Comparison of ENCODE assay signal across 12 cellular contexts in the genomic region with DNA sequence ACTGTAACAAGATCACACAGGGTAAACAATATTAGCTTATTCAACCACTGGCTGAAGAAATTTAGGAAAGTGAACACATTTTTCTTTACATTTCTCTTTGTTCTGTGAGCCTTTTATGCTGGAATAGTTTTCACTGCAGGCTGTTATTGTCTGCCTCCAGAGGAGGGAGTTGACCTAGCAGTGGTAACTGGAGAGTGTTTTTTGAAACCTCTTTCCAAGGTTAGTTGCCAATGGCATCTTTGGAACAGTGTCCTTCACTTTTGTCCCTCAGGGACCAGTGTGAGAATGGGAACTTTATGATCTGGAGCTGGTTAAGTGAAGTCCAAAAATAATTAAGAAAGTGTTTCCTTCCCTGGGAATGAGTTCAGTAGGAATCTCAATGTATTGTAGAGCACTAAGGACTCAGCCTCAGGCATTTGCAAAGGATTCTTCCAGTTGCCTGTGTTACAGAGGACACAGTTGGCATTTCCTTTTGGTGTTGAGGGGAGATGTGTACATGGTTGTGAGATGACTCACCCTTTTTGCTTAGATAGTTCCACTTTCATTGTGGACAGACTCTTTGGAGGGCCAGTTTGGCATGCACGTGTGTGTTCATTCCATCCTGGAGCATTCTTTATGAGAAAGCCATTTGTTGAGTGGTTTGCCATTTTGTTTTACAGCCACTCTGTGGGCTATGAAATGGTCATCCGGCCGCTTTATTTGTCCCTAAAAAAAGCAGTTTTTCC.
DNase-seq lines count a peak whose midpoint lies in the region; ATAC-seq and TF ChIP-seq lines count a peak whose summit lies in the region.
"Had no signal": no experiment of that assay in that cellular context is flagged by ENCODE, and none has a peak within 500 bp of the region (broad histone marks: within the 10 kb centered on the region; RNA-seq: fewer than 3 reads in every experiment).

No MANE protein-coding gene starts in this region.

- H3K9me3 Mint-ChIP-seq in osteocyte (ENCODE audit: unreplicated experiment) = peaks cover 8% of the 10 kb centered on the region
- H3K9me3 Mint-ChIP-seq: activated CD8-positive, alpha-beta T cell treated with anti-CD3 and anti-CD28 coated beads for 36 hours; stimulated activated naive CD8-positive, alpha-beta T cell treated with anti-CD3 and anti-CD28 coated beads, Interleukin-15, Interleukin-2, amounts not matched to agents 100 ng/mL and 50 ng/mL, for 24 hours had no signal

- H3K27me3 Mint-ChIP-seq in osteocyte (ENCODE audit: unreplicated experiment) = no peaks in the 10 kb centered on the region
- H3K27me3 Mint-ChIP-seq: activated CD8-positive, alpha-beta T cell treated with anti-CD3 and anti-CD28 coated beads for 36 hours; stimulated activated naive CD8-positive, alpha-beta T cell treated with anti-CD3 and anti-CD28 coated beads, Interleukin-15, Interleukin-2, amounts not matched to agents 100 ng/mL and 50 ng/mL, for 24 hours had no signal

- ATAC-seq in GM18907 (IDR thresholded peaks at IDR 0.05; ENCODE audit: unreplicated experiment) = peak; percentile 95
- ATAC-seq: activated CD8-positive, alpha-beta T cell treated with anti-CD3 and anti-CD28 coated beads for 36 hours had no signal

- DNase-seq in Kasumi-1 (lab: John Stamatoyannopoulos, UW) (peak; percentile 0 to 5), epithelial cell of proximal tubule (ENCODE audit: low read depth) (peak; percentile 48), osteocyte (ENCODE audit: extremely low spot score, unreplicated experiment) (no peak), HUDEP-2 (lab: John Stamatoyannopoulos, UW; ENCODE audit: unreplicated experiment in 76 of 76) (no peak), NCI-H2196 treated with DMSO at 0.1 percent for 48 hours (lab: John Stamatoyannopoulos, UW; ENCODE audit: unreplicated experiment) (no peak), SHP77 (lab: John Stamatoyannopoulos, UW) (no peak), NCI-H345 (lab: John Stamatoyannopoulos, UW) (no peak)
- DNase-seq: activated CD8-positive, alpha-beta T cell treated with anti-CD3 and anti-CD28 coated beads for 36 hours; effector memory CD4-positive, alpha-beta T cell; NK-92 treated with Interleukin-12 subunit alpha and Interleukin-12 subunit beta, amount 100 ng/mL, for 24 hours had no signal

- H3K4me1 Mint-ChIP-seq in osteocyte (ENCODE audit: unreplicated experiment) = peaks cover 40% of the 10 kb centered on the region

- no peak for TF ChIP-seq CTCF in epithelial cell of proximal tubule (conservative IDR thresholded peaks at IDR 0.05; ENCODE audit: low read depth, low read length)
- TF ChIP-seq CTCF in osteocyte (IDR thresholded peaks at IDR 0.05) = peak; percentile 44

- H3K36me3 Mint-ChIP-seq in osteocyte (ENCODE audit: unreplicated experiment) = no peaks in the 10 kb centered on the region

- H3K4me3 ChIP-seq in epithelial cell of proximal tubule (ENCODE audit: low read depth, low read length) = no peak overlapping the region

- H3K27ac Mint-ChIP-seq in osteocyte (ENCODE audit: unreplicated experiment) = peak overlapping the region; percentile 79
- H3K27ac Mint-ChIP-seq: activated CD8-positive, alpha-beta T cell treated with anti-CD3 and anti-CD28 coated beads for 36 hours; stimulated activated naive CD8-positive, alpha-beta T cell treated with anti-CD3 and anti-CD28 coated beads, Interleukin-15, Interleukin-2, amounts not matched to agents 100 ng/mL and 50 ng/mL, for 24 hours had no signal

- no peak overlapping the region for H3K4me3 Mint-ChIP-seq in osteocyte (ENCODE audit: unreplicated experiment)
- H3K4me3 Mint-ChIP-seq: activated CD8-positive, alpha-beta T cell treated with anti-CD3 and anti-CD28 coated beads for 36 hours; stimulated activated naive CD8-positive, alpha-beta T cell treated with anti-CD3 and anti-CD28 coated beads, Interleukin-15, Interleukin-2, amounts not matched to agents 100 ng/mL and 50 ng/mL, for 24 hours had no signal

Comparison
In these comparisons a context has a peak if more than half of its experiments do, and no peak if none do; other contexts are left out.
1. DNase-seq: peak in Kasumi-1 (2 of 2) and epithelial cell of proximal tubule (single experiment); none in osteocyte (single experiment), HUDEP-2 (0 of 76), NCI-H2196 treated with DMSO at 0.1 percent for 48 hours (single experiment), SHP77 (0 of 2) and NCI-H345 (single experiment).